ENCODE assay signal across 26 cellular contexts in the genomic region with DNA sequence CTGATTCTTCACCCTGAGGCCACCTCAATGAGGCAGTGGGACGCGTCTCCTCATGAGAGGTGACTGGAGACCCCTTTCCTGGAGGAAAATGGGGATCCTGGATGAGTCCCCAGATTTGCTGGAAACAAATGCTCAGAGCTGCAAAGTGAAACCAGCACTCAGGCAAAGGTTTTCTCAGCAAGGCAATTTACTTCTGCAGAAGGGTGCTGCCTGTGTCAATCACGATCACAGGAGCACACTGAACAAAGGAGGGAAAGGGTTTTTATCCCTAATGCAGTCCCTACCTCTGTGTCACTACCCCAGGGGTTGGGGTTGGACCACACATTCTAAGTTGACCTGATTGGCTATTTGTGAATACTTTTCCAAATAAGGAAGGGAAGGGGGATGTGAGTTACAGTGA.
A peak's percentile ranks its signal among the peaks of the same experiment; 100 is the strongest.
DNase-seq lines count a peak whose midpoint lies in the region; ATAC-seq, FAIRE-seq and TF ChIP-seq lines count a peak whose summit lies in the region.
"Had no signal": no experiment of that assay in that cellular context is flagged by ENCODE, and none has a peak within 500 bp of the region (broad histone marks: within the 10 kb centered on the region; RNA-seq: fewer than 3 reads in every experiment).

No MANE protein-coding gene starts in this region.

- no peak overlapping the region for H2AFZ ChIP-seq in HepG2 (ENCODE audit: low read length)
- no peak overlapping the region for H2AFZ ChIP-seq in K562 (ENCODE audit: low read depth, low read length)

- peaks cover 16% of the 10 kb centered on the region for H3K4me1 Mint-ChIP-seq in neural crest cell

- H4K20me1 ChIP-seq in HepG2 (ENCODE audit: insufficient read depth, low read length) (no peaks in the 10 kb centered on the region), K562 (replicated peaks; ENCODE audit: control insufficient read depth, insufficient read depth, low read length) (no peaks in the 10 kb centered on the region)

- no peak overlapping the region for H3K4me2 ChIP-seq in HepG2 (ENCODE audit: low read depth, low read length)
- H3K4me2 ChIP-seq in K562 (ENCODE audit: insufficient read depth, low read length) = no peak overlapping the region

- intact Hi-C loops in HepG2 (cut with micrococcal nuclease; ENCODE audit: unreplicated experiment) (loop anchor here (5.0 to 10.0 kb wide), 2 partner anchors 92 to 359 kb away; no protein-coding TSS in a partner anchor), right lobe of liver (cut with DNase I) (no loop called here), K562 (cut with micrococcal nuclease) (loop anchor here (5.0 to 10.0 kb wide), 2 partner anchors 137 to 359 kb away; no protein-coding TSS in a partner anchor)

- H3K36me3 ChIP-seq in HepG2 (replicated peaks in 1 of 2; ENCODE audit: control insufficient read depth in 1 of 2, insufficient read depth in 2 of 2, low read length in 2 of 2) (no peaks in the 10 kb centered on the region), right lobe of liver (no peaks in the 10 kb centered on the region), K562 (ENCODE audit: control insufficient read depth, insufficient read depth, low read length) (no peaks in the 10 kb centered on the region)
- H3K36me3 ChIP-seq: BE2C had no signal

- no peak for DNase-seq in HepG2 (ENCODE audit: low spot score)
- no peak for DNase-seq in right lobe of liver
- DNase-seq in K562 (ENCODE audit: extremely low read depth in 1 of 4, low spot score in 3 of 4) = no peak
- DNase-seq in neural crest cell (ENCODE audit: low read depth, low spot score) = no peak
- DNase-seq in stimulated activated CD4-positive, alpha-beta T cell treated with anti-CD3 and anti-CD28 coated beads, Interleukin-4, amount 100 ng/mL, for 1 hour = no peak
- DNase-seq in NCI-H510A treated with DMSO at 0.1 percent for 48 hours (lab: John Stamatoyannopoulos, UW) = no peak
- DNase-seq in activated CD4-positive, CD25-positive, alpha-beta regulatory T cell treated with anti-CD3 and anti-CD28 coated beads, Interleukin-2, amount 50 U/mL, for 72 hours = no peak
- DNase-seq: ACHN, BE2C, Calu3, DMS79 treated with DMSO at 0.1 percent for 48 hours, IMR-90, NCI-H1092, NCI-H1417 treated with DMSO at 0.1 percent for 48 hours, NCI-H1694 treated with DMSO at 0.1 percent for 48 hours, NCI-H2081, NCI-H2227 treated with DMSO at 0.1 percent for 48 hours, NCI-H69, SHP77 had no signal

- 50% methylated on average over 2 of the region's 3 CpGs for whole genome bisulfite sequencing in HepG2 (ENCODE audit: low lambda C conversion rate)
- 67% methylated on average over 2 of the region's 3 CpGs for WGBS in right lobe of liver (ENCODE audit: insufficient coverage, low coverage, low lambda C conversion rate, missing lambda C conversion rate)
- 0% methylated on average over 3 of the region's 3 CpGs for WGBS in K562 (ENCODE audit: insufficient coverage, low coverage, missing lambda C conversion rate)

- FAIRE-seq in HepG2 (lab: Jason Lieb, UNC) (no peak), K562 (lab: Jason Lieb, UNC) (no peak)
- FAIRE-seq: HTR-8/SVneo had no signal

- TF ChIP-seq EP300 in HepG2 (IDR thresholded peaks at IDR 0.05; ENCODE audit: low read depth in 2 of 2, low read length in 2 of 2) (no peak), HepG2 (CRISPR knock-in tag; IDR thresholded peaks at IDR 0.05; ENCODE audit: borderline replicate concordance) (no peak), K562 (IDR thresholded peaks at IDR 0.05; ENCODE audit: low read length) (no peak)

- peaks cover 9% of the 10 kb centered on the region for H3K9me3 Mint-ChIP-seq in neural crest cell

- TF ChIP-seq CTCF in HepG2 (CRISPR knock-in tag; IDR thresholded peaks at IDR 0.05) = no peak
- no peak for TF ChIP-seq CTCF in right lobe of liver (IDR thresholded peaks at IDR 0.05)
- no peak for TF ChIP-seq CTCF in K562 (IDR thresholded peaks at IDR 0.05 in 2 of 3, conservative IDR thresholded peaks at IDR 0.05 in 1 of 3; ENCODE audit: insufficient read depth in 2 of 3, low read depth in 1 of 3, low read length in 3 of 3)
- TF ChIP-seq CTCF in neural crest cell (conservative IDR thresholded peaks at IDR 0.05) = no peak

- peaks cover 14% of the 10 kb centered on the region for H3K9me3 ChIP-seq in HepG2 (ENCODE audit: low read length)
- peaks cover 0 to 9% (median 0%) of the 10 kb centered on the region in 4 donors for H3K9me3 ChIP-seq in right lobe of liver
- H3K9me3 ChIP-seq in K562 (replicated peaks; ENCODE audit: control insufficient read depth, insufficient read depth, low read depth, low read length) = no peaks in the 10 kb centered on the region
- H3K9me3 ChIP-seq: BE2C had no signal

- BruUV-seq in HepG2 (replicated peaks; lab: Mats Ljungman, UMichigan) (no TSS peak), K562 (replicated peaks; lab: Mats Ljungman, UMichigan) (no TSS peak)

- CTCF ChIA-PET in HepG2 (lab: Yijun Ruan, JAX; ENCODE audit: low intra/inter-chr PET ratio, low total read pairs) = no interaction called here
- CTCF ChIA-PET in K562 (lab: Yijun Ruan, JAX; ENCODE audit: low intra/inter-chr PET ratio) = no interaction called here

- H3K27me3 ChIP-seq in HepG2 (ENCODE audit: control insufficient read depth in 1 of 2, insufficient read depth in 2 of 2, low read length in 2 of 2) (no peaks in the 10 kb centered on the region), right lobe of liver (no peaks in the 10 kb centered on the region), K562 (ENCODE audit: control insufficient read depth in 2 of 2, insufficient read depth in 2 of 2, low read length in 2 of 2) (no peaks in the 10 kb centered on the region)
- H3K27me3 ChIP-seq: BE2C had no signal

- POLR2A ChIA-PET in HepG2 (lab: Yijun Ruan, JAX) = no interaction called here
- POLR2A ChIA-PET in K562 (lab: Yijun Ruan, JAX) = no interaction called here

- TF ChIP-seq POLR2A in HepG2 (IDR thresholded peaks at IDR 0.05; ENCODE audit: insufficient read depth in 1 of 2, low read depth in 2 of 2, low read length in 2 of 2) (no peak), right lobe of liver (IDR thresholded peaks at IDR 0.05) (no peak), K562 (conservative IDR thresholded peaks at IDR 0.05) (no peak)

- no peak overlapping the region for H3K27ac ChIP-seq in HepG2 (ENCODE audit: extremely low read length, insufficient read depth, low read length)
- H3K27ac ChIP-seq in right lobe of liver = no peak overlapping the region
- no peak overlapping the region for H3K27ac ChIP-seq in K562 (ENCODE audit: extremely low read depth, low read depth, low read length)
- H3K27ac ChIP-seq: 22Rv1, RWPE1 had no signal

- H3K4me3 ChIP-seq in HepG2 (replicated peaks in 1 of 3; ENCODE audit: insufficient read depth in 1 of 3, low read depth in 2 of 3, low read length in 3 of 3) (no peak overlapping the region), right lobe of liver (no peak overlapping the region), K562 (no peak overlapping the region)

- H3K79me2 ChIP-seq in HepG2 (ENCODE audit: insufficient read depth, low read length) (no peaks in the 10 kb centered on the region), K562 (ENCODE audit: control insufficient read depth, insufficient read depth, low read length) (no peaks in the 10 kb centered on the region)

- in situ Hi-C loops in HepG2 (cut with HindIII; ENCODE audit: extremely low pct_ligation_motif_present, low pct_unique_long_range_greater_than_20kb) = no loop called here
- in situ Hi-C loops in K562 (cut with MboI) = no loop called here

- H3K27ac Mint-ChIP-seq in neural crest cell (ENCODE audit: unreplicated experiment) = peak overlapping the region; percentile 32
- H3K27ac Mint-ChIP-seq: CD14-positive monocyte, H9 had no signal

- TF ChIP-seq RAD21 in HepG2 (CRISPR knock-in tag; IDR thresholded peaks at IDR 0.05) (no peak), K562 (CRISPR knock-in tag; conservative IDR thresholded peaks at IDR 0.05 in 1 of 2, IDR thresholded peaks at IDR 0.05 in 1 of 2) (no peak)

- no peak overlapping the region for H3K4me3 Mint-ChIP-seq in neural crest cell
- H3K4me3 Mint-ChIP-seq: CD14-positive monocyte had no signal

- H3K9ac ChIP-seq in HepG2 (ENCODE audit: insufficient read depth, low read depth, low read length) (no peak overlapping the region), K562 (ENCODE audit: insufficient read depth in 1 of 2, low read depth in 2 of 2, low read length in 2 of 2) (no peak overlapping the region)

- H3K4me1 ChIP-seq in HepG2 (ENCODE audit: insufficient read depth, low read length) (no peaks in the 10 kb centered on the region), right lobe of liver (no peaks in the 10 kb centered on the region), K562 (replicated peaks in 1 of 2; ENCODE audit: control insufficient read depth in 2 of 2, insufficient read depth in 2 of 2, low read length in 2 of 2) (no peaks in the 10 kb centered on the region)
- H3K4me1 ChIP-seq: BE2C had no signal

- no peaks in the 10 kb centered on the region for H3K9me1 ChIP-seq in K562 (ENCODE audit: control insufficient read depth, insufficient read depth, low read length)

- ATAC-seq in HepG2 (no peak), right lobe of liver (no peak), K562 (no peak), GM18520 (IDR thresholded peaks at IDR 0.05; ENCODE audit: unreplicated experiment) (no peak)
- ATAC-seq: Panc1 had no signal

- H3K27me3 Mint-ChIP-seq in neural crest cell (ENCODE audit: low read depth) = no peaks in the 10 kb centered on the region

- peaks cover 8% of the 10 kb centered on the region for H3K36me3 Mint-ChIP-seq in neural crest cell (ENCODE audit: low read depth)
- H3K36me3 Mint-ChIP-seq: CD14-positive monocyte had no signal

TF ChIP-seq in HepG2, 621 proteins besides CTCF, POLR2A, EP300 and RAD21:
- no peak for TF ChIP-seq ETV6 (CRISPR knock-in tag; conservative IDR thresholded peaks at IDR 0.05)
- TF ChIP-seq ZNF562 (CRISPR knock-in tag; IDR thresholded peaks at IDR 0.05; ENCODE audit: borderline replicate concordance) = 0 out of 2 replicates have a peak, but pooled peaks have one; percentile 34

TF ChIP-seq in K562, 482 proteins besides CTCF, POLR2A, EP300 and RAD21 (continues in another document):
- TF ChIP-seq DIDO1 (tag; IDR thresholded peaks at IDR 0.05; ENCODE audit: low read depth) (no peak), CBX5 (IDR thresholded peaks at IDR 0.05; ENCODE audit: borderline replicate concordance, low read depth) (peak; percentile 65; the same call in 1 of the 2 replicates), ZBED1 (IDR thresholded peaks at IDR 0.05) (no peak), GATAD2A (IDR thresholded peaks at IDR 0.05) (no peak), ZNF224 (CRISPR knock-in tag; IDR thresholded peaks at IDR 0.05) (no peak)
- TF ChIP-seq, protein P1, sequence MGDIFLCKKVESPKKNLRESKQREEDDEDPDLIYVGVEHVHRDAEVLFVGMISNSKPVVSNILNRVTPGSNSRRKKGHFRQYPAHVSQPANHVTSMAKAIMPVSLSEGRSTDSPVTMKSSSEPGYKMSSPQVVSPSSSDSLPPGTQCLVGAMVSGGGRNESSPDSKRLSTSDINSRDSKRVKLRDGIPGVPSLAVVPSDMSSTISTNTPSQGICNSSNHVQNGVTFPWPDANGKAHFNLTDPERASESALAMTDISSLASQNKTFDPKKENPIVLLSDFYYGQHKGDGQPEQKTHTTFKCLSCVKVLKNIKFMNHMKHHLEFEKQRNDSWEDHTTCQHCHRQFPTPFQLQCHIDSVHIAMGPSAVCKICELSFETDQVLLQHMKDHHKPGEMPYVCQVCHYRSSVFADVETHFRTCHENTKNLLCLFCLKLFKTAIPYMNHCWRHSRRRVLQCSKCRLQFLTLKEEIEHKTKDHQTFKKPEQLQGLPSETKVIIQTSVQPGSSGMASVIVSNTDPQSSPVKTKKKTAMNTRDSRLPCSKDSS (IDR thresholded peaks at IDR 0.05; ENCODE audit: low read depth, partially characterized antibody) = peak; percentile 72

Comparison
In these comparisons a context has a peak if more than half of its experiments do, and no peak if none do; other contexts are left out.
1. intact Hi-C loops: an anchor here in HepG2 (5.0 to 10.0 kb wide) and K562 (5.0 to 10.0 kb wide); none called in right lobe of liver.
2. Of the 241 proteins assayed by ChIP-seq in both HepG2 and K562: peak only in HepG2: none; only in K562: CBX5; in both: none; in neither: 240.